In the genomic region with DNA sequence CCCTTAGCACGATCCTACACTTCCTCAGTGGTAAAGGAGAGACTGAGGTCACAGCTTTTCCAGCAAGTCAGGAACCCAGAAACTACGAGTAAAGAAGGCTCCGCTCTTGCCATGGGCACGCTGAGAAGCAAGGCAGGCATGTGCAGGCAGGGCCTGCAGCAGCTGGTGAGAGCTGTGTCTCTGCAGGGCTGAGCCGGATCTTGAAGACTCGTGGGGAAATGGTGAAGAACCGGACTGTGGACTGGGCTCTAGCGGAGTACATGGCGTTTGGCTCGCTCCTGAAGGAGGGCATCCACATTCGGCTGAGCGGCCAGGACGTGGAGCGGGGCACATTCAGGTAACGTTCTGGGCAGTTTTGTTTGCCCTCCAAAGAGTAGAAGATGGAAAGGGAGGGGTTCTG, we compare ENCODE assay signal across 18 cellular contexts. TPM values are rescaled to one million over a fixed set of nuclear protein-coding genes. Genes with fewer than 3 reads are reported as not detected.
DNase-seq lines count a peak whose midpoint lies in the region; ATAC-seq and TF ChIP-seq lines count a peak whose summit lies in the region.
"Had no signal": no experiment of that assay in that cellular context is flagged by ENCODE, and none has a peak within 500 bp of the region (broad histone marks: within the 10 kb centered on the region; RNA-seq: fewer than 3 reads in every experiment).

No MANE protein-coding gene starts in this region.

- CTCF ChIA-PET in HEK293T (lab: Yijun Ruan, JAX): no interaction called here
- CTCF ChIA-PET in mammary epithelial cell (lab: Charles Lee; ENCODE audit: low non-redundant PET): no interaction called here

- ATAC-seq in left lung: no peak
- no peak for ATAC-seq in stimulated activated effector memory CD8-positive, alpha-beta T cell treated with anti-CD3 and anti-CD28 coated beads, Interleukin-12 subunit alpha, Interleukin-12 subunit beta, amount 100 ng/mL, for 72 hours
- ATAC-seq: Panc1, SK-N-SH treated with all-trans-retinoic acid at 6 μM for 48 hours had no signal

- WGBS in mammary epithelial cell (ENCODE audit: low coverage, missing lambda C conversion rate): 92% methylated on average over 14 of the region's 15 CpGs

- peaks cover 9% of the 10 kb centered on the region for H3K36me3 ChIP-seq in mammary epithelial cell (ENCODE audit: insufficient read depth, low read length)
- peaks cover 0 to 99% of the 10 kb centered on the region in 2 donors for H3K36me3 ChIP-seq in left lung

- H3K36me3 Mint-ChIP-seq in stimulated activated effector memory CD8-positive, alpha-beta T cell treated with anti-CD3 and anti-CD28 coated beads, Interleukin-12 subunit alpha, Interleukin-12 subunit beta, amount 100 ng/mL, for 72 hours: peaks cover 98% of the 10 kb centered on the region

- H3K9ac ChIP-seq in mammary epithelial cell (ENCODE audit: insufficient read depth, low read length): no peak overlapping the region
- H3K9ac ChIP-seq: GM23248, KMS-11 had no signal

- TSS peak; percentile 36 for BruUV-seq in mammary epithelial cell (replicated peaks; lab: Mats Ljungman, UMichigan)

- H3K27me3 ChIP-seq in mammary epithelial cell (ENCODE audit: insufficient read depth, low read length) (no peaks in the 10 kb centered on the region), left lung (no peaks in the 10 kb centered on the region)

- no peaks in the 10 kb centered on the region for H3K9me3 ChIP-seq in mammary epithelial cell (replicated peaks; ENCODE audit: insufficient read depth, low read length)
- peaks cover 0 to 6% of the 10 kb centered on the region in 2 donors for H3K9me3 ChIP-seq in left lung
- H3K9me3 ChIP-seq: HAP-1 had no signal

- POLR2A ChIA-PET in HEK293T (lab: Yijun Ruan, JAX): no interaction called here

- no peak overlapping the region for H3K4me3 Mint-ChIP-seq in stimulated activated effector memory CD8-positive, alpha-beta T cell treated with anti-CD3 and anti-CD28 coated beads, Interleukin-12 subunit alpha, Interleukin-12 subunit beta, amount 100 ng/mL, for 72 hours
- H3K4me3 Mint-ChIP-seq: CD4-positive, CD25-positive, alpha-beta regulatory T cell had no signal

- peaks cover under 1% of the 10 kb centered on the region for H3K4me1 ChIP-seq in mammary epithelial cell (ENCODE audit: insufficient read depth, low read length)
- no peaks in the 10 kb centered on the region for H3K4me1 ChIP-seq in left lung
- H3K4me1 ChIP-seq: HAP-1 had no signal

- no peak overlapping the region for H3K4me2 ChIP-seq in mammary epithelial cell (ENCODE audit: insufficient read depth, low read depth, low read length)
- H3K4me2 ChIP-seq: KMS-11 had no signal

- in situ Hi-C loops in mammary epithelial cell (cut with MboI; ENCODE audit: low sequenced_read_pairs in 2 of 2): no loop called here

- H3K79me2 ChIP-seq in mammary epithelial cell (ENCODE audit: insufficient read depth, low read length): no peaks in the 10 kb centered on the region

- H3K27ac ChIP-seq in mammary epithelial cell (ENCODE audit: insufficient read depth, low read depth, low read length) (no peak overlapping the region), left lung (no peak overlapping the region)
- H3K27ac ChIP-seq: GM23248, KMS-11 had no signal

- no peak overlapping the region for H3K4me3 ChIP-seq in mammary epithelial cell (replicated peaks in 1 of 3; ENCODE audit: insufficient read depth in 1 of 3, low read depth in 2 of 3, low read length in 3 of 3)
- H3K4me3 ChIP-seq in left lung: no peak overlapping the region
- H3K4me3 ChIP-seq: GM23248, HAP-1 had no signal

- peak; percentile 3 for DNase-seq in HEK293T (ENCODE audit: extremely low spot score)
- no peak for DNase-seq in mammary epithelial cell
- DNase-seq in left lung: peak; percentile 11 to 49
- DNase-seq in stimulated activated effector memory CD8-positive, alpha-beta T cell treated with anti-CD3 and anti-CD28 coated beads, Interleukin-12 subunit alpha, Interleukin-12 subunit beta, amount 100 ng/mL, for 72 hours (ENCODE audit: low spot score in 2 of 2): no peak
- DNase-seq in NK-92 treated with Interleukin-12 subunit alpha and Interleukin-12 subunit beta, amount 100 ng/mL, for 24 hours (lab: John Stamatoyannopoulos, UW): no peak
- no peak for DNase-seq in stimulated activated CD4-positive, alpha-beta T cell treated with anti-CD3 and anti-CD28 coated beads, Interleukin-4, amount 100 ng/mL, for 24 hours
- DNase-seq in kidney tubule cell (ENCODE audit: low spot score): no peak
- DNase-seq: CD4-positive, CD25-positive, alpha-beta regulatory T cell; GM23248; NCI-H1105; NCI-H2029 treated with DMSO at 0.1 percent for 48 hours; NCI-H226; NCI-H510A treated with DMSO at 0.1 percent for 48 hours; NCI-H748 treated with DMSO at 0.1 percent for 48 hours had no signal

- intact Hi-C loops in mammary epithelial cell (cut with micrococcal nuclease): no loop called here
- intact Hi-C loops in left lung (cut with DNase I): no loop called here

- no peaks in the 10 kb centered on the region for H3K4me1 Mint-ChIP-seq in stimulated activated effector memory CD8-positive, alpha-beta T cell treated with anti-CD3 and anti-CD28 coated beads, Interleukin-12 subunit alpha, Interleukin-12 subunit beta, amount 100 ng/mL, for 72 hours
- H3K4me1 Mint-ChIP-seq: CD4-positive, CD25-positive, alpha-beta regulatory T cell had no signal

- dilution Hi-C loops in mammary epithelial cell (cut with HindIII; ENCODE audit: low sequenced_read_pairs): loop anchor here (5.0 kb wide), 2 partner anchors 39 to 76 kb away; no protein-coding TSS in a partner anchor

- H4K20me1 ChIP-seq in mammary epithelial cell (ENCODE audit: insufficient read depth, low read length): no peaks in the 10 kb centered on the region

- no peak overlapping the region for H2AFZ ChIP-seq in mammary epithelial cell (ENCODE audit: low read depth, low read length)
- H2AFZ ChIP-seq: GM23248 had no signal

- TF ChIP-seq CTCF in mammary epithelial cell (conservative IDR thresholded peaks at IDR 0.05 in 1 of 2, IDR thresholded peaks at IDR 0.05 in 1 of 2; ENCODE audit: extremely low read depth in 1 of 2, insufficient read depth in 1 of 2, low read depth in 1 of 2, low read length in 2 of 2) (no peak), left lung (IDR thresholded peaks at IDR 0.05) (no peak)

- H3K27ac Mint-ChIP-seq in stimulated activated effector memory CD8-positive, alpha-beta T cell treated with anti-CD3 and anti-CD28 coated beads, Interleukin-12 subunit alpha, Interleukin-12 subunit beta, amount 100 ng/mL, for 72 hours: peak overlapping the region; percentile 64

- no peaks in the 10 kb centered on the region for H3K9me3 Mint-ChIP-seq in stimulated activated effector memory CD8-positive, alpha-beta T cell treated with anti-CD3 and anti-CD28 coated beads, Interleukin-12 subunit alpha, Interleukin-12 subunit beta, amount 100 ng/mL, for 72 hours
- H3K9me3 Mint-ChIP-seq: CD4-positive, CD25-positive, alpha-beta regulatory T cell had no signal

TF ChIP-seq in HEK293T, 16 proteins besides CTCF, POLR2A, EP300 and RAD21:
- TF ChIP-seq SP1 (IDR thresholded peaks at IDR 0.05): no peak
- no peak for TF ChIP-seq L3MBTL2 (conservative IDR thresholded peaks at IDR 0.05)
- no peak for TF ChIP-seq NFRKB (IDR thresholded peaks at IDR 0.05)
- no peak for TF ChIP-seq HDGF (IDR thresholded peaks at IDR 0.05; ENCODE audit: borderline replicate concordance)
- no peak for TF ChIP-seq ELF4 (IDR thresholded peaks at IDR 0.05)
- no peak for TF ChIP-seq LEF1 (IDR thresholded peaks at IDR 0.05; ENCODE audit: borderline replicate concordance)

RNA-seq across cellular contexts. Expression of a gene that starts 51.9 kb away (rescaled TPM):
- total RNA-seq in mammary epithelial cell (10 to 100 TPM in 1 of 2 donors, 1 to 10 TPM in 1; 8.0 to 55.6 TPM), left lung (10 to 100 TPM; 94.5 to 96.1 TPM)
- polyA plus RNA-seq in mammary epithelial cell: 6.0 TPM
- 5.7 TPM for polyA minus RNA-seq in mammary epithelial cell

Comparison
In these comparisons a context has a peak if more than half of its experiments do, and no peak if none do; other contexts are left out.
1. DNase-seq: peak in HEK293T (single experiment) and left lung (2 of 2); none in mammary epithelial cell (single experiment), stimulated activated effector memory CD8-positive, alpha-beta T cell treated with anti-CD3 and anti-CD28 coated beads, Interleukin-12 subunit alpha, Interleukin-12 subunit beta, amount 100 ng/mL, for 72 hours (0 of 2), NK-92 treated with Interleukin-12 subunit alpha and Interleukin-12 subunit beta, amount 100 ng/mL, for 24 hours (single experiment), stimulated activated CD4-positive, alpha-beta T cell treated with anti-CD3 and anti-CD28 coated beads, Interleukin-4, amount 100 ng/mL, for 24 hours (single experiment) and kidney tubule cell (single experiment).